ENCODE assay signal across 23 cellular contexts in the genomic region with DNA sequence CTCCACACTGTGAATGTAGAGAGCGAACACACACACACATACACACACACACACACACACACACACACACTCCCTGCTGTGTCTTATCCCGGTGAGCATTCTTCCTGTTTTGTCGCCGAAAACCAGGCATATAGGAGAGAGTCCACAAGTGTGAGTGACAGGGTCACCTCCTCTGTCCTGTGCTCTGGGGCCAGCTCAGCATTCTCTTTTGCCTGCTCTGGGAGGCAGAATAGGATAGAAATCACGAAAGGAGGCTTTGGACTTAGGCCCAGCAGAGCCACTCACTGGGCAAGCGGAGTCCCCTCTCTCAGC. TPM values are rescaled to one million over a fixed set of nuclear protein-coding genes. Genes with fewer than 3 reads are reported as not detected.
A peak's percentile ranks its signal among the peaks of the same experiment; 100 is the strongest.
DNase-seq lines count a peak whose midpoint lies in the region; ATAC-seq and TF ChIP-seq lines count a peak whose summit lies in the region.
"Had no signal": no experiment of that assay in that cellular context is flagged by ENCODE, and none has a peak within 500 bp of the region (broad histone marks: within the 10 kb centered on the region; RNA-seq: fewer than 3 reads in every experiment).

No MANE protein-coding gene starts in this region.

- peaks cover 21% of the 10 kb centered on the region for H3K4me1 Mint-ChIP-seq in GM23338
- peaks cover 0 to 5% (median 4%) of the 10 kb centered on the region in 7 donors for H3K4me1 Mint-ChIP-seq in naive thymus-derived CD4-positive, alpha-beta T cell

- H3K27ac ChIP-seq in GM23338 (ENCODE audit: low read depth) (0 out of 2 replicates have a peak overlapping the region, but pooled peaks have one; percentile 19), SJCRH30 (no peak overlapping the region)
- no peak overlapping the region for H3K27ac ChIP-seq in naive thymus-derived CD4-positive, alpha-beta T cell (ENCODE audit: low read depth, low read length)
- H3K27ac ChIP-seq: A549 had no signal

- H3K4me3 ChIP-seq in GM23338 (no peak overlapping the region), SJCRH30 (peak overlapping the region; percentile 7), fibroblast of villous mesenchyme (ENCODE audit: low read depth, low read length) (peak overlapping the region; percentile 32)
- no peak overlapping the region for H3K4me3 ChIP-seq in naive thymus-derived CD4-positive, alpha-beta T cell (ENCODE audit: low read length)
- H3K4me3 ChIP-seq: A549, HAP-1, skin epidermis had no signal

- H3K36me3 Mint-ChIP-seq in GM23338 (ENCODE audit: low read depth) = no peaks in the 10 kb centered on the region
- H3K36me3 Mint-ChIP-seq in naive thymus-derived CD4-positive, alpha-beta T cell = no peaks in the 10 kb centered on the region

- H2AFZ ChIP-seq in GM23338 = no peak overlapping the region

- H3K36me3 ChIP-seq in GM23338 (ENCODE audit: insufficient read depth) (no peaks in the 10 kb centered on the region), SJCRH30 (no peaks in the 10 kb centered on the region)
- H3K36me3 ChIP-seq in naive thymus-derived CD4-positive, alpha-beta T cell (ENCODE audit: control insufficient read depth in 2 of 3, insufficient read depth in 3 of 3, low read length in 3 of 3) = no peaks in the 10 kb centered on the region
- H3K36me3 ChIP-seq: HAP-1 had no signal

- H4K20me1 ChIP-seq in GM23338 (replicated peaks; ENCODE audit: insufficient read depth) = no peaks in the 10 kb centered on the region; the same call in 1 of the 2 replicates

- no peak for DNase-seq in GM23338 (ENCODE audit: low spot score)
- DNase-seq in SJCRH30 = no peak
- DNase-seq in fibroblast of villous mesenchyme (ENCODE audit: low read depth) = no peak
- DNase-seq in naive thymus-derived CD4-positive, alpha-beta T cell = no peak
- DNase-seq in D341Med (ENCODE audit: low spot score) = no peak
- DNase-seq in dermis blood vessel endothelial cell = no peak
- no peak for DNase-seq in NCI-H82 treated with DMSO at 0.1 percent for 48 hours (lab: John Stamatoyannopoulos, UW; ENCODE audit: unreplicated experiment)
- DNase-seq: activated CD4-positive, alpha-beta T cell treated with anti-CD3 and anti-CD28 coated beads for 1 hour; activated CD8-positive, alpha-beta T cell treated with anti-CD3 and anti-CD28 coated beads, Interleukin-2, amount 10 ng/mL, durations not matched to agents 7 days and 5 days; activated effector memory CD4-positive, alpha-beta T cell treated with Interleukin-2 at 50 U/mL for 16 hours; activated T-cell treated with anti-CD3 and anti-CD28 coated beads for 4 hours; DMS79; MM.1S; NCI-H1417 treated with DMSO at 0.1 percent for 48 hours; NCI-H510A; SHP77 treated with DMSO at 0.1 percent for 48 hours; substantia nigra; SW 1271 had no signal

- H3F3A ChIP-seq in GM23338 (replicated peaks; ENCODE audit: low read depth) = peaks cover 11% of the 10 kb centered on the region; the same call in 1 of the 2 replicates

- peaks cover 27% of the 10 kb centered on the region for H3K27me3 Mint-ChIP-seq in GM23338 (ENCODE audit: insufficient read depth, low read depth, poor library complexity)
- peaks cover 24 to 51% (median 33%) of the 10 kb centered on the region in 5 donors for H3K27me3 Mint-ChIP-seq in naive thymus-derived CD4-positive, alpha-beta T cell

- no peak for ATAC-seq in GM23338
- ATAC-seq in naive thymus-derived CD4-positive, alpha-beta T cell = peak; percentile 20
- ATAC-seq in GM19467 (IDR thresholded peaks at IDR 0.05; ENCODE audit: unreplicated experiment) = no peak
- ATAC-seq: A549; activated CD8-positive, alpha-beta T cell treated with anti-CD3 and anti-CD28 coated beads, Interleukin-2, amount 10 ng/mL, durations not matched to agents 7 days and 5 days had no signal

- POLR2A ChIA-PET in naive thymus-derived CD4-positive, alpha-beta T cell (lab: Charles Lee) = no interaction called here

- no peaks in the 10 kb centered on the region for H3K9me3 ChIP-seq in SJCRH30 (replicated peaks)
- no peaks in the 10 kb centered on the region for H3K9me3 ChIP-seq in naive thymus-derived CD4-positive, alpha-beta T cell (ENCODE audit: control insufficient read depth in 2 of 3, low read length in 3 of 3)
- H3K9me3 ChIP-seq: A549, HAP-1 had no signal

- H3K4me3 Mint-ChIP-seq in GM23338 = no peak overlapping the region
- H3K4me3 Mint-ChIP-seq in naive thymus-derived CD4-positive, alpha-beta T cell = no peak overlapping the region
- H3K4me3 Mint-ChIP-seq: activated CD8-positive, alpha-beta T cell treated with anti-CD3 and anti-CD28 coated beads, Interleukin-2, amount 10 ng/mL, durations not matched to agents 7 days and 5 days; B cell had no signal

- CTCF ChIA-PET in naive thymus-derived CD4-positive, alpha-beta T cell (lab: Charles Lee) = interaction anchor here (0.6 to 1.3 kb wide), 2 partner anchors 10 to 1223 kb away, joined by 3 to 6 read pairs; no protein-coding TSS in a partner anchor

- H3K4me1 ChIP-seq in GM23338 (ENCODE audit: insufficient read depth) = peaks cover 26% of the 10 kb centered on the region
- H3K4me1 ChIP-seq in SJCRH30 = peaks cover 6% of the 10 kb centered on the region; the same call in 1 of the 2 replicates
- no peaks in the 10 kb centered on the region for H3K4me1 ChIP-seq in naive thymus-derived CD4-positive, alpha-beta T cell (ENCODE audit: control insufficient read depth in 2 of 2, insufficient read depth in 2 of 2, low read length in 2 of 2)
- H3K4me1 ChIP-seq: HAP-1 had no signal

- no peak for TF ChIP-seq CTCF in GM23338 (conservative IDR thresholded peaks at IDR 0.05; ENCODE audit: low read depth in 2 of 2)
- no peak for TF ChIP-seq CTCF in fibroblast of villous mesenchyme (IDR thresholded peaks at IDR 0.05; ENCODE audit: insufficient read depth, low read depth, low read length)

- 0 out of 2 replicates have a peak overlapping the region, but pooled peaks have one; percentile 48 for H3K27ac Mint-ChIP-seq in GM23338
- no peak overlapping the region for H3K27ac Mint-ChIP-seq in naive thymus-derived CD4-positive, alpha-beta T cell
- H3K27ac Mint-ChIP-seq: activated CD8-positive, alpha-beta T cell treated with anti-CD3 and anti-CD28 coated beads, Interleukin-2, amount 10 ng/mL, durations not matched to agents 7 days and 5 days; B cell had no signal

- H3K9me3 Mint-ChIP-seq in GM23338 = no peaks in the 10 kb centered on the region; the same call in 2 of the 3 replicates
- peaks cover 0 to 2% (median 0%) of the 10 kb centered on the region in 11 donors for H3K9me3 Mint-ChIP-seq in naive thymus-derived CD4-positive, alpha-beta T cell

- intact Hi-C loops in naive thymus-derived CD4-positive, alpha-beta T cell (cut with micrococcal nuclease) = no loop called here

- H3K27me3 ChIP-seq in GM23338 (ENCODE audit: insufficient read depth) = peaks cover 12% of the 10 kb centered on the region
- peaks cover 17% of the 10 kb centered on the region; the same call in 1 of the 2 replicates for H3K27me3 ChIP-seq in SJCRH30
- peaks cover 0 to 4% of the 10 kb centered on the region in 2 donors for H3K27me3 ChIP-seq in naive thymus-derived CD4-positive, alpha-beta T cell (ENCODE audit: control insufficient read depth in 2 of 2, insufficient read depth in 2 of 2, low read length in 2 of 2)

- H3K4me2 ChIP-seq in GM23338 = no peak overlapping the region
- H3K4me2 ChIP-seq: A549 had no signal

- peaks cover 19% of the 10 kb centered on the region for H3K79me2 ChIP-seq in GM23338 (replicated peaks; ENCODE audit: insufficient read depth)

- 0 out of 2 replicates have a peak, but pooled peaks cover 3% of the 10 kb centered on the region for H3K9me2 ChIP-seq in GM23338 (ENCODE audit: insufficient read depth)

TF ChIP-seq in GM23338, 12 proteins besides CTCF, POLR2A, EP300 and RAD21 (continues in another document):
- no peak for TF ChIP-seq EZH2 (IDR thresholded peaks at IDR 0.05; ENCODE audit: low read depth, unreplicated experiment)
- TF ChIP-seq ZNF331 (CRISPR knock-in tag; IDR thresholded peaks at IDR 0.05; ENCODE audit: low read depth) = no peak
- TF ChIP-seq, protein P1, sequence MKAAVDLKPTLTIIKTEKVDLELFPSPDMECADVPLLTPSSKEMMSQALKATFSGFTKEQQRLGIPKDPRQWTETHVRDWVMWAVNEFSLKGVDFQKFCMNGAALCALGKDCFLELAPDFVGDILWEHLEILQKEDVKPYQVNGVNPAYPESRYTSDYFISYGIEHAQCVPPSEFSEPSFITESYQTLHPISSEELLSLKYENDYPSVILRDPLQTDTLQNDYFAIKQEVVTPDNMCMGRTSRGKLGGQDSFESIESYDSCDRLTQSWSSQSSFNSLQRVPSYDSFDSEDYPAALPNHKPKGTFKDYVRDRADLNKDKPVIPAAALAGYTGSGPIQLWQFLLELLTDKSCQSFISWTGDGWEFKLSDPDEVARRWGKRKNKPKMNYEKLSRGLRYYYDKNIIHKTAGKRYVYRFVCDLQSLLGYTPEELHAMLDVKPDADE (IDR thresholded peaks at IDR 0.05) = no peak
- no peak for TF ChIP-seq STAT1 (IDR thresholded peaks at IDR 0.05; ENCODE audit: unreplicated experiment)
- no peak for TF ChIP-seq CREB1 (CRISPR knock-in tag; IDR thresholded peaks at IDR 0.05; ENCODE audit: low read depth)

RNA-seq across cellular contexts. Expression of a gene that starts 3.0 kb away (rescaled TPM):
- 19.2 and 27.4 TPM in 2 replicates for total RNA-seq in GM23338 (2014; rRNA removed; shearing (Covaris generic))
- 8.2 and 9.0 TPM in 2 replicates for polyA plus RNA-seq in GM23338 (2016; fragmentation: Nextera tagmentation; extraction: Ambion mirVana)
- not detected in 2 replicates for total RNA-seq in SJCRH30 (2014; rRNA removed; shearing (Covaris generic))
- 0.43 and 1.3 TPM in 2 replicates for total RNA-seq in fibroblast of villous mesenchyme
- total RNA-seq in naive thymus-derived CD4-positive, alpha-beta T cell = 1 to 10 TPM in 4 of 5 experiments, under 1 TPM in 1; 0.07 to 9.2 (median 3.5) TPM
- under 1 TPM; 0.07 to 0.09 TPM for polyA plus RNA-seq in naive thymus-derived CD4-positive, alpha-beta T cell
- 0.51 and 4.7 TPM in 2 replicates for total RNA-seq in dermis blood vessel endothelial cell
- total RNA-seq: activated CD8-positive, alpha-beta T cell treated with anti-CD3 and anti-CD28 coated beads, Interleukin-2, amount 10 ng/mL, durations not matched to agents 7 days and 5 days had no signal

Comparison
In these comparisons a context has a peak if more than half of its experiments do, and no peak if none do; other contexts are left out.
1. H3K4me3 ChIP-seq: peak in SJCRH30 (single experiment) and fibroblast of villous mesenchyme (single experiment); none in GM23338 (single experiment) and naive thymus-derived CD4-positive, alpha-beta T cell (single experiment).